Comparison of ENCODE assay signal across 17 cellular contexts in the genomic region with DNA sequence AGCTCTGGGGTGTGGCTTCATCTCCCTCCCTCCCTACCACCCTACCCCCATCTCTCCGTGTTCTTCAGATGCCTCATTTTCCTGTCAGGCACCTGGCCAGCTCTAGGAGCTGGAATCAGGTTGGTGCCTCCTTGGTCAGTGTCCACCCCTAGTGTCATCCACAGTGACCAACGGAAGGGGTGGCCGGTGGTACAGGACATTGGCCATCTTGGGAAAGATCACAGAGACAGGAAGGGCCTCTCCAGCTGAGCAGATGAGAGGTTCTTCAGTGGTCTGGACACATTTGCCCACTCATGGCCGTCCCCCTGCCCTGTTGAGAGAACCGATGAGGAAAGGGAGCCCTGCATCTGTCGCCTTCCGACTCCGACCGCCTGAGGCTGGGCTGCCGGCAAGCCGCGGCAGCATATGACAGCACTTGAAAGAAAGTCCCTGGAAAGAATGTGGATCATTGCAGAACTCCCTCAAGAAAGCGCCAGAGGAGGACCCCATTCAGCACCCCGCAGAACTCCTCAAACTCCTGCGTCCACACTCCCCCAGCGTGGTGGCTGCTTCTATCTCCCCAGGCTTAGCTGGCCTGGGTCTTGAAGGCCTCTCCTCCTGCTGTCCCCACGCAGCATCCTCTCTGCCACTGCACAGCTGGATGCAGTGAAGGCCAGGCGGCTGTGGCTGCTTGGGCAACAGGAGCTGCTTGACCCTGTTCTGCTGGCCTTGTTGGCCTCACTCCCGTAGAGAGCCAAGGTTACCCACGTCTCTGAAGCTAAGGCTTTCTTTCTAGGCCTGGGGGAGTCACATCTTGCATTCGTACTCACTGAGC. TPM values are rescaled to one million over a fixed set of nuclear protein-coding genes. Genes with fewer than 3 reads are reported as not detected.
DNase-seq lines count a peak whose midpoint lies in the region; ATAC-seq and TF ChIP-seq lines count a peak whose summit lies in the region.
"Had no signal": no experiment of that assay in that cellular context is flagged by ENCODE, and none has a peak within 500 bp of the region (broad histone marks: within the 10 kb centered on the region; RNA-seq: fewer than 3 reads in every experiment).

No MANE protein-coding gene starts in this region.

- peak overlapping the region; percentile 89 for H3K4me3 Mint-ChIP-seq in CD4-positive, alpha-beta T cell
- H3K4me3 Mint-ChIP-seq in GM23338 (peak overlapping the region; percentile 77), nephron (peak overlapping the region; percentile 83 to 91 (median 90))
- peak overlapping the region; percentile 55 for H3K4me3 Mint-ChIP-seq in activated naive CD8-positive, alpha-beta T cell treated with anti-CD3 and anti-CD28 coated beads for 36 hours

- H4K20me1 ChIP-seq in GM23338 (replicated peaks; ENCODE audit: insufficient read depth), result peaks cover 10% of the 10 kb centered on the region; the same call in 1 of the 2 replicates

- H3K36me3 ChIP-seq in GM23338 (ENCODE audit: insufficient read depth) (no peaks in the 10 kb centered on the region), mucosa of descending colon (ENCODE audit: low read depth) (no peaks in the 10 kb centered on the region)

- no peaks in the 10 kb centered on the region for H3F3A ChIP-seq in GM23338 (replicated peaks; ENCODE audit: low read depth)

- CTCF ChIA-PET in CD4-positive, alpha-beta T cell (lab: Charles Lee), result no interaction called here

- H3K4me3 ChIP-seq in GM23338 (no peak overlapping the region), mucosa of descending colon (no peak overlapping the region)

- peak overlapping the region; percentile 82 for H3K27ac Mint-ChIP-seq in CD4-positive, alpha-beta T cell
- H3K27ac Mint-ChIP-seq in GM23338 (no peak overlapping the region), nephron (peak overlapping the region in 1 of 3 experiments; percentile 39)
- H3K27ac Mint-ChIP-seq in activated naive CD8-positive, alpha-beta T cell treated with anti-CD3 and anti-CD28 coated beads for 36 hours, result no peak overlapping the region

- no peak overlapping the region for H2AFZ ChIP-seq in GM23338
- H2AFZ ChIP-seq: PC-9 had no signal

- no peak overlapping the region for H3K4me2 ChIP-seq in GM23338

- H3K27me3 ChIP-seq in CD4-positive, alpha-beta T cell (ENCODE audit: control insufficient read depth, insufficient read depth, low read length), result no peaks in the 10 kb centered on the region
- H3K27me3 ChIP-seq in GM23338 (ENCODE audit: insufficient read depth), result no peaks in the 10 kb centered on the region

- H3K4me1 ChIP-seq in GM23338 (ENCODE audit: insufficient read depth) (peaks cover 11% of the 10 kb centered on the region), mucosa of descending colon (ENCODE audit: low read depth) (peaks cover 14% of the 10 kb centered on the region)

- no peak for TF ChIP-seq CTCF in CD4-positive, alpha-beta T cell (IDR thresholded peaks at IDR 0.05)
- TF ChIP-seq CTCF in GM23338 (conservative IDR thresholded peaks at IDR 0.05; ENCODE audit: low read depth in 2 of 2) (no peak), nephron (IDR thresholded peaks at IDR 0.05; ENCODE audit: unreplicated experiment in 3 of 3) (no peak), mucosa of descending colon (IDR thresholded peaks at IDR 0.05) (no peak)

- no peak overlapping the region for H3K27ac ChIP-seq in CD4-positive, alpha-beta T cell (ENCODE audit: low read depth, low read length)
- H3K27ac ChIP-seq in GM23338 (ENCODE audit: low read depth), result no peak overlapping the region
- H3K27ac ChIP-seq: epithelial cell of prostate, PC-9 had no signal

- no peaks in the 10 kb centered on the region for H3K9me3 ChIP-seq in CD4-positive, alpha-beta T cell (ENCODE audit: control insufficient read depth, low read length)
- H3K9me3 ChIP-seq in mucosa of descending colon, result no peaks in the 10 kb centered on the region

- H3K9me2 ChIP-seq in GM23338 (ENCODE audit: insufficient read depth), result no peaks in the 10 kb centered on the region

- peaks cover 14% of the 10 kb centered on the region for H3K36me3 Mint-ChIP-seq in CD4-positive, alpha-beta T cell (ENCODE audit: low read depth)
- H3K36me3 Mint-ChIP-seq in GM23338 (ENCODE audit: low read depth) (peaks cover 23% of the 10 kb centered on the region), nephron (ENCODE audit: low read depth) (peaks cover 9% of the 10 kb centered on the region)
- H3K36me3 Mint-ChIP-seq in activated naive CD8-positive, alpha-beta T cell treated with anti-CD3 and anti-CD28 coated beads for 36 hours, result peaks cover 10% of the 10 kb centered on the region

- ATAC-seq in CD4-positive, alpha-beta T cell (ENCODE audit: poor library complexity), result no peak
- no peak for ATAC-seq in GM23338
- ATAC-seq in mucosa of descending colon, result no peak
- no peak for ATAC-seq in HG03280 (IDR thresholded peaks at IDR 0.05; ENCODE audit: unreplicated experiment)
- ATAC-seq in HG02678 (IDR thresholded peaks at IDR 0.05; ENCODE audit: unreplicated experiment), result no peak

- no peaks in the 10 kb centered on the region for H3K27me3 Mint-ChIP-seq in CD4-positive, alpha-beta T cell
- peaks cover 3% of the 10 kb centered on the region for H3K27me3 Mint-ChIP-seq in GM23338 (ENCODE audit: insufficient read depth, low read depth, poor library complexity)
- H3K27me3 Mint-ChIP-seq in activated naive CD8-positive, alpha-beta T cell treated with anti-CD3 and anti-CD28 coated beads for 36 hours, result no peaks in the 10 kb centered on the region
- H3K27me3 Mint-ChIP-seq in nephron (ENCODE audit: low read depth), result no peaks in the 10 kb centered on the region

- peaks cover 13% of the 10 kb centered on the region for H3K79me2 ChIP-seq in GM23338 (replicated peaks; ENCODE audit: insufficient read depth)

- DNase-seq in CD4-positive, alpha-beta T cell, result no peak
- no peak for DNase-seq in GM23338 (ENCODE audit: low spot score)
- DNase-seq in activated naive CD8-positive, alpha-beta T cell treated with anti-CD3 and anti-CD28 coated beads for 36 hours, result no peak
- DNase-seq in mucosa of descending colon, result no peak
- DNase-seq: activated CD4-positive, alpha-beta T cell treated with anti-CD3 and anti-CD28 coated beads for 48 hours; glutamatergic neuron; islet precursor cell; NCI-H1417; NCI-H510A; PC-9; SW 1271 had no signal

- POLR2A ChIA-PET in CD4-positive, alpha-beta T cell (lab: Charles Lee), result interaction anchor here (4.1 kb wide), 1 partner anchor 39 kb away, joined by 38 read pairs; no protein-coding TSS in a partner anchor

- H3K4me1 Mint-ChIP-seq in CD4-positive, alpha-beta T cell (ENCODE audit: low read depth), result peaks cover 21% of the 10 kb centered on the region
- peaks cover 16% of the 10 kb centered on the region for H3K4me1 Mint-ChIP-seq in GM23338
- H3K4me1 Mint-ChIP-seq in activated naive CD8-positive, alpha-beta T cell treated with anti-CD3 and anti-CD28 coated beads for 36 hours, result peaks cover 17% of the 10 kb centered on the region
- H3K4me1 Mint-ChIP-seq in nephron, result peaks cover 11% of the 10 kb centered on the region

- intact Hi-C loops in CD4-positive, alpha-beta T cell (cut with DNase I, micrococcal nuclease), result loop anchor here (5.0 to 10.0 kb wide), 4 partner anchors 52 to 448 kb away; a partner anchor contains a TSS
- intact Hi-C loops in mucosa of descending colon (cut with DNase I, micrococcal nuclease), result no loop called here

- no peaks in the 10 kb centered on the region for H3K9me3 Mint-ChIP-seq in CD4-positive, alpha-beta T cell
- H3K9me3 Mint-ChIP-seq in GM23338 (no peaks in the 10 kb centered on the region; the same call in 2 of the 3 replicates), nephron (no peaks in the 10 kb centered on the region)
- no peaks in the 10 kb centered on the region for H3K9me3 Mint-ChIP-seq in activated naive CD8-positive, alpha-beta T cell treated with anti-CD3 and anti-CD28 coated beads for 36 hours

TF ChIP-seq in GM23338, 12 proteins besides CTCF, POLR2A, EP300 and RAD21 (continues in another document):
- TF ChIP-seq ZNF331 (CRISPR knock-in tag; IDR thresholded peaks at IDR 0.05; ENCODE audit: low read depth), result no peak

RNA-seq across cellular contexts. Expression of a gene that starts 1.9 kb away (rescaled TPM):
- 10 to 100 TPM; 47.2 to 47.4 TPM for total RNA-seq in CD4-positive, alpha-beta T cell
- total RNA-seq in GM23338 (2014; rRNA removed; shearing (Covaris generic)), result 110 and 142 TPM in 2 replicates
- 39.9 and 41.7 TPM in 2 replicates for polyA plus RNA-seq in GM23338 (2016; fragmentation: Nextera tagmentation; extraction: Ambion mirVana)
- 10 to 100 TPM; 90.0 to 91.6 TPM for total RNA-seq in activated naive CD8-positive, alpha-beta T cell treated with anti-CD3 and anti-CD28 coated beads for 36 hours
- 100 to 1,000 TPM in 1 of 3 donors, 10 to 100 TPM in 2; 86.6 to 101 (median 97.6) TPM for total RNA-seq in mucosa of descending colon

RNA-seq across cellular contexts. Expression of a gene that starts 52.0 kb away (rescaled TPM):
- total RNA-seq in CD4-positive, alpha-beta T cell, result under 1 TPM; 0.55 to 0.84 TPM
- 36.2 and 46.4 TPM in 2 replicates for total RNA-seq in GM23338 (2014; rRNA removed; shearing (Covaris generic))
- polyA plus RNA-seq in GM23338 (2016; fragmentation: Nextera tagmentation; extraction: Ambion mirVana), result 9.1 and 9.8 TPM in 2 replicates
- total RNA-seq in activated naive CD8-positive, alpha-beta T cell treated with anti-CD3 and anti-CD28 coated beads for 36 hours, result 1 to 10 TPM; 6.0 to 6.2 TPM
- total RNA-seq in mucosa of descending colon, result 1 to 10 TPM; 2.1 to 5.0 (median 2.8) TPM
- total RNA-seq: cerebellum, mucosa of gallbladder had no signal

Comparison
In these comparisons a context has a peak if more than half of its experiments do, and no peak if none do; other contexts are left out.
1. intact Hi-C loops: an anchor here in CD4-positive, alpha-beta T cell (5.0 to 10.0 kb wide); none called in mucosa of descending colon.